Comparison of ENCODE assay signal across 1 cellular context in the genomic region with DNA sequence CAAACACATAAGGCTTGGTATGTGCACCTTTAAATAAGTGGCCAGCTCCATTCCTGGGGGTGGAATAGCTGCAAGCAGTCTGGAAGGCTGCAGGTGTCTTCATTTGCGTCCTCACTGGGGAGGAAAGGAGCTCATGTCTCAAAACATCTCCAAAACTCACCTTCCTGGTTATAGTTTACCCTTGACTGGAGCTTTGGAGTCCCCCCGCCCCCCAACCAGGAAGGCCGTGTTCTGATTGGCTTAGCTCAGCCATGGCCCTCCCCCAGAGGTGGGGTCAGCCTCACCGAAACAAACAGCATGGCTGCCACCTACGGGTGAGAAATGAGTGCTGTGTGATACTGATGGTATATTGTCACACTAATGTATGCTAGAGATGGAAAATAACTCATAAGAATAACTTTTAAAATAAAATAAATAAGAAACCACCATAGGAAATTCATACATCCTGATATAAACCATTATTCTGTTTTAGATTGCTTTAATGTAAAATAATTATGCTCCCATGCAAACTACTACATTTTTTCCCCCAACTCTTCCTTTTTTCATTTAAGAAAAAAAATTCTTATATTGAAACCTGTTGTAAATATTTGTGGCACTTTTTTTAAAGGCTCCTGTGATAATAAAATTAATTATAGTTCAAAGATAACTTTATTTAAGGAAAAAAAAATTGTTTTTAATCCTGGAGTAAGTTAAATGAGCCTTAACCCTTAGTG.
TF ChIP-seq lines count a peak whose summit lies in the region.

No MANE protein-coding gene starts in this region.

TF ChIP-seq in SK-N-SH treated with all-trans-retinoic acid at 6 μM for 48 hours, 23 proteins besides CTCF, POLR2A, EP300 and RAD21 (continued from another document):
- TF ChIP-seq, protein P1, sequence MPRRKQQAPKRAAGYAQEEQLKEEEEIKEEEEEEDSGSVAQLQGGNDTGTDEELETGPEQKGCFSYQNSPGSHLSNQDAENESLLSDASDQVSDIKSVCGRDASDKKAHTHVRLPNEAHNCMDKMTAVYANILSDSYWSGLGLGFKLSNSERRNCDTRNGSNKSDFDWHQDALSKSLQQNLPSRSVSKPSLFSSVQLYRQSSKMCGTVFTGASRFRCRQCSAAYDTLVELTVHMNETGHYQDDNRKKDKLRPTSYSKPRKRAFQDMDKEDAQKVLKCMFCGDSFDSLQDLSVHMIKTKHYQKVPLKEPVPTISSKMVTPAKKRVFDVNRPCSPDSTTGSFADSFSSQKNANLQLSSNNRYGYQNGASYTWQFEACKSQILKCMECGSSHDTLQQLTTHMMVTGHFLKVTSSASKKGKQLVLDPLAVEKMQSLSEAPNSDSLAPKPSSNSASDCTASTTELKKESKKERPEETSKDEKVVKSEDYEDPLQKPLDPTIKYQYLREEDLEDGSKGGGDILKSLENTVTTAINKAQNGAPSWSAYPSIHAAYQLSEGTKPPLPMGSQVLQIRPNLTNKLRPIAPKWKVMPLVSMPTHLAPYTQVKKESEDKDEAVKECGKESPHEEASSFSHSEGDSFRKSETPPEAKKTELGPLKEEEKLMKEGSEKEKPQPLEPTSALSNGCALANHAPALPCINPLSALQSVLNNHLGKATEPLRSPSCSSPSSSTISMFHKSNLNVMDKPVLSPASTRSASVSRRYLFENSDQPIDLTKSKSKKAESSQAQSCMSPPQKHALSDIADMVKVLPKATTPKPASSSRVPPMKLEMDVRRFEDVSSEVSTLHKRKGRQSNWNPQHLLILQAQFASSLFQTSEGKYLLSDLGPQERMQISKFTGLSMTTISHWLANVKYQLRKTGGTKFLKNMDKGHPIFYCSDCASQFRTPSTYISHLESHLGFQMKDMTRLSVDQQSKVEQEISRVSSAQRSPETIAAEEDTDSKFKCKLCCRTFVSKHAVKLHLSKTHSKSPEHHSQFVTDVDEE (CRISPR knock-in tag; IDR thresholded peaks at IDR 0.05), result no peak
TF ChIP-seq in SK-N-SH treated with all-trans-retinoic acid at 6 μM for 48 hours: peak in this region for 0.
